In genomic region chr5:14399054-14399657, GRCh38 we compare ENCODE assay signal across 8 cellular contexts.
DNase-seq lines count a peak whose midpoint lies in the region; ATAC-seq, FAIRE-seq and TF ChIP-seq lines count a peak whose summit lies in the region.

No MANE protein-coding gene starts in this region.

- H3K79me2 ChIP-seq in GM23338 (replicated peaks; ENCODE audit: insufficient read depth): 0 out of 2 replicates have a peak, but pooled peaks cover 3% of the 10 kb centered on the region
- no peaks in the 10 kb centered on the region for H3K79me2 ChIP-seq in K562 (ENCODE audit: control insufficient read depth, insufficient read depth, low read length)
- peaks cover 19% of the 10 kb centered on the region for H3K79me2 ChIP-seq in keratinocyte (ENCODE audit: control insufficient read depth, insufficient read depth, low read length)

- WGBS in K562 (ENCODE audit: insufficient coverage, low coverage, missing lambda C conversion rate): 2% methylated on average over 3 of the region's 3 CpGs
- 48 to 59% methylated on average over 3 of the region's 3 CpGs for WGBS in upper lobe of left lung, 2 donors

- no peaks in the 10 kb centered on the region for H3F3A ChIP-seq in GM23338 (replicated peaks; ENCODE audit: low read depth)

- H3K27ac ChIP-seq in GM23338 (ENCODE audit: low read depth) (peak overlapping the region; percentile 39; the same call in 1 of the 2 replicates), K562 (ENCODE audit: extremely low read depth, low read depth, low read length) (no peak overlapping the region), keratinocyte (ENCODE audit: control insufficient read depth, insufficient read depth, low read length) (no peak overlapping the region), upper lobe of left lung (no peak overlapping the region)

- dilution Hi-C loops in keratinocyte (cut with MboI; ENCODE audit: extremely low pct_ligation_motif_present, low sequenced_read_pairs): no loop called here

- H3K4me3 ChIP-seq in BE2C (ENCODE audit: low read depth, low read length): peak overlapping the region; percentile 9; the same call in 1 of the 2 replicates
- H3K4me3 ChIP-seq in GM23338: no peak overlapping the region
- no peak overlapping the region for H3K4me3 ChIP-seq in K562
- H3K4me3 ChIP-seq in keratinocyte (ENCODE audit: control insufficient read depth in 2 of 3, extremely low read depth in 1 of 3, insufficient read depth in 2 of 3, low read depth in 1 of 3, low read length in 3 of 3): no peak overlapping the region
- no peak overlapping the region for H3K4me3 ChIP-seq in upper lobe of left lung
- no peak overlapping the region for H3K4me3 ChIP-seq in MG63

- FAIRE-seq in K562 (lab: Jason Lieb, UNC) (peak; percentile 80), keratinocyte (lab: Jason Lieb, UNC) (no peak)

- POLR2A ChIA-PET in K562 (lab: Yijun Ruan, JAX): no interaction called here

- no peak for TF ChIP-seq POLR2A in K562 (conservative IDR thresholded peaks at IDR 0.05)
- no peak for TF ChIP-seq POLR2A in upper lobe of left lung (IDR thresholded peaks at IDR 0.05)

- peaks cover 35% of the 10 kb centered on the region for H3K4me1 ChIP-seq in BE2C
- H3K4me1 ChIP-seq in GM23338 (ENCODE audit: insufficient read depth): no peaks in the 10 kb centered on the region
- H3K4me1 ChIP-seq in K562 (replicated peaks in 1 of 2; ENCODE audit: control insufficient read depth in 2 of 2, insufficient read depth in 2 of 2, low read length in 2 of 2): no peaks in the 10 kb centered on the region
- H3K4me1 ChIP-seq in keratinocyte (ENCODE audit: control insufficient read depth, extremely low read depth, insufficient read depth, low read length): peaks cover 15% of the 10 kb centered on the region
- peaks cover 0 to 6% (median 0%) of the 10 kb centered on the region in 4 donors for H3K4me1 ChIP-seq in upper lobe of left lung

- H3K4me2 ChIP-seq in GM23338 (no peak overlapping the region), K562 (ENCODE audit: insufficient read depth, low read length) (no peak overlapping the region), keratinocyte (ENCODE audit: control insufficient read depth, extremely low read depth, insufficient read depth, low read depth, low read length) (no peak overlapping the region)

- H3K9ac ChIP-seq in K562 (ENCODE audit: insufficient read depth in 1 of 2, low read depth in 2 of 2, low read length in 2 of 2) (no peak overlapping the region), keratinocyte (ENCODE audit: control insufficient read depth, extremely low read depth, insufficient read depth, low read length) (no peak overlapping the region)

- H3K4me1 Mint-ChIP-seq in GM23338: peaks cover 13% of the 10 kb centered on the region

- peaks cover 5% of the 10 kb centered on the region for H3K27me3 Mint-ChIP-seq in GM23338 (ENCODE audit: insufficient read depth, low read depth, poor library complexity)

- no peaks in the 10 kb centered on the region for H3K9me2 ChIP-seq in GM23338 (ENCODE audit: insufficient read depth)

- peak; percentile 82 for TF ChIP-seq CTCF in BE2C (IDR thresholded peaks at IDR 0.05; ENCODE audit: low read depth, low read length)
- peak; percentile 57 to 75 for TF ChIP-seq CTCF in GM23338 (conservative IDR thresholded peaks at IDR 0.05; ENCODE audit: low read depth in 2 of 2)
- TF ChIP-seq CTCF in K562 (IDR thresholded peaks at IDR 0.05 in 2 of 3, conservative IDR thresholded peaks at IDR 0.05 in 1 of 3; ENCODE audit: insufficient read depth in 2 of 3, low read depth in 1 of 3, low read length in 3 of 3): peak; percentile 40 to 71 (median 42); a peak in 4 of 6 replicates
- TF ChIP-seq CTCF in keratinocyte (optimal IDR thresholded peaks at IDR 0.05 in 1 of 3, IDR thresholded peaks at IDR 0.05 in 1 of 3, conservative IDR thresholded peaks at IDR 0.05 in 1 of 3; ENCODE audit: extremely low read depth in 1 of 3, insufficient read depth in 2 of 3, low read length in 3 of 3): peak in 2 of 3 experiments; percentile 50 to 53
- peak; percentile 12 to 56 (median 49) for TF ChIP-seq CTCF in upper lobe of left lung (IDR thresholded peaks at IDR 0.05)

- CTCF ChIA-PET in K562 (lab: Yijun Ruan, JAX; ENCODE audit: low intra/inter-chr PET ratio): interaction anchor here (1.2 kb wide), 1 partner anchor 249 kb away, joined by 7 read pairs; no protein-coding TSS in a partner anchor

- BruUV-seq in K562 (replicated peaks; lab: Mats Ljungman, UMichigan): no TSS peak

- H3K36me3 ChIP-seq in BE2C: peaks cover 9% of the 10 kb centered on the region
- peaks cover 13% of the 10 kb centered on the region for H3K36me3 ChIP-seq in GM23338 (ENCODE audit: insufficient read depth)
- H3K36me3 ChIP-seq in K562 (ENCODE audit: control insufficient read depth, insufficient read depth, low read length): no peaks in the 10 kb centered on the region
- H3K36me3 ChIP-seq in keratinocyte (ENCODE audit: control insufficient read depth in 2 of 2, extremely low read depth in 1 of 2, insufficient read depth in 2 of 2, low read length in 2 of 2): peaks cover 40 to 47% of the 10 kb centered on the region in 2 experiments
- peaks cover 11 to 60% (median 18%) of the 10 kb centered on the region in 4 donors for H3K36me3 ChIP-seq in upper lobe of left lung
- peaks cover 85% of the 10 kb centered on the region for H3K36me3 ChIP-seq in MG63

- peak; percentile 49 for DNase-seq in BE2C
- DNase-seq in GM23338 (ENCODE audit: low spot score): peak; percentile 72
- DNase-seq in NCI-H524 (lab: John Stamatoyannopoulos, UW): peak; percentile 33 to 71
- DNase-seq in K562 (ENCODE audit: extremely low read depth in 1 of 4, low spot score in 3 of 4): peak; percentile 38 to 54 (median 48)
- DNase-seq in keratinocyte (ENCODE audit: low read depth, low spot score): no peak
- DNase-seq in upper lobe of left lung: no peak
- DNase-seq in mucosa of gallbladder (ENCODE audit: low spot score): no peak
- DNase-seq in MG63: no peak

- H4K20me1 ChIP-seq in GM23338 (replicated peaks; ENCODE audit: insufficient read depth): no peaks in the 10 kb centered on the region
- no peaks in the 10 kb centered on the region for H4K20me1 ChIP-seq in K562 (replicated peaks; ENCODE audit: control insufficient read depth, insufficient read depth, low read length)
- no peaks in the 10 kb centered on the region for H4K20me1 ChIP-seq in keratinocyte (ENCODE audit: control insufficient read depth, extremely low read depth, insufficient read depth, low read length)

- intact Hi-C loops in K562 (cut with micrococcal nuclease): loop anchor here (1.0 kb wide), 1 partner anchor 249 kb away; no protein-coding TSS in a partner anchor

- H2AFZ ChIP-seq in GM23338: no peak overlapping the region
- H2AFZ ChIP-seq in K562 (ENCODE audit: low read depth, low read length): no peak overlapping the region
- H2AFZ ChIP-seq in keratinocyte (ENCODE audit: control insufficient read depth, low read length): no peak overlapping the region

- peaks cover 54% of the 10 kb centered on the region for H3K36me3 Mint-ChIP-seq in GM23338 (ENCODE audit: low read depth)

- no peaks in the 10 kb centered on the region for H3K27me3 ChIP-seq in BE2C
- H3K27me3 ChIP-seq in GM23338 (ENCODE audit: insufficient read depth): no peaks in the 10 kb centered on the region
- peaks cover 0 to 13% of the 10 kb centered on the region in 2 experiments; a peak in 2 of 5 replicates for H3K27me3 ChIP-seq in K562 (ENCODE audit: control insufficient read depth in 2 of 2, insufficient read depth in 2 of 2, low read length in 2 of 2)
- H3K27me3 ChIP-seq in keratinocyte (ENCODE audit: control insufficient read depth, extremely low read depth, insufficient read depth, low read length): no peaks in the 10 kb centered on the region
- H3K27me3 ChIP-seq in upper lobe of left lung: no peaks in the 10 kb centered on the region
- H3K27me3 ChIP-seq in MG63: no peaks in the 10 kb centered on the region

- TF ChIP-seq EP300 in K562 (IDR thresholded peaks at IDR 0.05; ENCODE audit: low read length) (no peak), upper lobe of left lung (IDR thresholded peaks at IDR 0.05) (no peak)

- H3K27ac Mint-ChIP-seq in GM23338: no peak overlapping the region

- peaks cover 6% of the 10 kb centered on the region; the same call in 1 of the 3 replicates for H3K9me3 Mint-ChIP-seq in GM23338

- in situ Hi-C loops in K562 (cut with MboI): no loop called here

- no peak; the same call in 2 of the 3 replicates for ATAC-seq in GM23338
- ATAC-seq in K562: peak; percentile 69; the same call in 2 of the 3 replicates
- peak in 1 of 2 donors; percentile 85 for ATAC-seq in upper lobe of left lung (ENCODE audit: low FRiP score in 2 of 2)

- no peak overlapping the region for H3K4me3 Mint-ChIP-seq in GM23338

- peak; percentile 52 to 68; a peak in 3 of 4 replicates for TF ChIP-seq RAD21 in K562 (CRISPR knock-in tag; conservative IDR thresholded peaks at IDR 0.05 in 1 of 2, IDR thresholded peaks at IDR 0.05 in 1 of 2)

- H3K9me1 ChIP-seq in K562 (ENCODE audit: control insufficient read depth, insufficient read depth, low read length) (no peaks in the 10 kb centered on the region), keratinocyte (ENCODE audit: control insufficient read depth, extremely low read depth, insufficient read depth, low read length) (no peaks in the 10 kb centered on the region)

- H3K9me3 ChIP-seq in BE2C: no peaks in the 10 kb centered on the region
- no peaks in the 10 kb centered on the region for H3K9me3 ChIP-seq in K562 (replicated peaks; ENCODE audit: control insufficient read depth, insufficient read depth, low read depth, low read length)
- no peaks in the 10 kb centered on the region for H3K9me3 ChIP-seq in keratinocyte (ENCODE audit: control insufficient read depth, low read depth, low read length)
- H3K9me3 ChIP-seq in upper lobe of left lung: no peaks in the 10 kb centered on the region
- H3K9me3 ChIP-seq in MG63: no peaks in the 10 kb centered on the region

TF ChIP-seq in K562, 482 proteins besides CTCF, POLR2A, EP300 and RAD21 (continues in another document):
- TF ChIP-seq ZNF696 (CRISPR knock-in tag; conservative IDR thresholded peaks at IDR 0.05) (no peak), ZNF239 (CRISPR knock-in tag; IDR thresholded peaks at IDR 0.05) (no peak), KLF16 (IDR thresholded peaks at IDR 0.05) (0 out of 2 replicates have a peak, but pooled peaks have one; percentile 25), SMC3 (conservative IDR thresholded peaks at IDR 0.05; ENCODE audit: insufficient read depth, low read depth, low read length) (0 out of 2 replicates have a peak, but pooled peaks have one; percentile 22), KLF10 (CRISPR knock-in tag; IDR thresholded peaks at IDR 0.05) (no peak)
- TF ChIP-seq, protein P1, sequence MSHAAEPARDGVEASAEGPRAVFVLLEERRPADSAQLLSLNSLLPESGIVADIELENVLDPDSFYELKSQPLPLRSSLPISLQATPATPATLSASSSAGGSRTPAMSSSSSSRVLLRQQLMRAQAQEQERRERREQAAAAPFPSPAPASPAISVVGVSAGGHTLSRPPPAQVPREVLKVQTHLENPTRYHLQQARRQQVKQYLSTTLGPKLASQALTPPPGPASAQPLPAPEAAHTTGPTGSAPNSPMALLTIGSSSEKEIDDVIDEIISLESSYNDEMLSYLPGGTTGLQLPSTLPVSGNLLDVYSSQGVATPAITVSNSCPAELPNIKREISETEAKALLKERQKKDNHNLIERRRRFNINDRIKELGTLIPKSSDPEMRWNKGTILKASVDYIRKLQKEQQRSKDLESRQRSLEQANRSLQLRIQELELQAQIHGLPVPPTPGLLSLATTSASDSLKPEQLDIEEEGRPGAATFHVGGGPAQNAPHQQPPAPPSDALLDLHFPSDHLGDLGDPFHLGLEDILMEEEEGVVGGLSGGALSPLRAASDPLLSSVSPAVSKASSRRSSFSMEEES (CRISPR knock-in tag; IDR thresholded peaks at IDR 0.05): no peak

Comparison
In these comparisons a context has a peak if more than half of its experiments do, and no peak if none do; other contexts are left out.
1. DNase-seq: peak in BE2C (single experiment), GM23338 (single experiment), NCI-H524 (2 of 2) and K562 (4 of 4); none in keratinocyte (single experiment), upper lobe of left lung (0 of 2), mucosa of gallbladder (single experiment) and MG63 (single experiment).
2. Peak in every context shown above with its lines, with median percentiles within 50 percentile points of each other: CTCF ChIP-seq.